ENCODE assay signal across 1 cellular context in the genomic region with DNA sequence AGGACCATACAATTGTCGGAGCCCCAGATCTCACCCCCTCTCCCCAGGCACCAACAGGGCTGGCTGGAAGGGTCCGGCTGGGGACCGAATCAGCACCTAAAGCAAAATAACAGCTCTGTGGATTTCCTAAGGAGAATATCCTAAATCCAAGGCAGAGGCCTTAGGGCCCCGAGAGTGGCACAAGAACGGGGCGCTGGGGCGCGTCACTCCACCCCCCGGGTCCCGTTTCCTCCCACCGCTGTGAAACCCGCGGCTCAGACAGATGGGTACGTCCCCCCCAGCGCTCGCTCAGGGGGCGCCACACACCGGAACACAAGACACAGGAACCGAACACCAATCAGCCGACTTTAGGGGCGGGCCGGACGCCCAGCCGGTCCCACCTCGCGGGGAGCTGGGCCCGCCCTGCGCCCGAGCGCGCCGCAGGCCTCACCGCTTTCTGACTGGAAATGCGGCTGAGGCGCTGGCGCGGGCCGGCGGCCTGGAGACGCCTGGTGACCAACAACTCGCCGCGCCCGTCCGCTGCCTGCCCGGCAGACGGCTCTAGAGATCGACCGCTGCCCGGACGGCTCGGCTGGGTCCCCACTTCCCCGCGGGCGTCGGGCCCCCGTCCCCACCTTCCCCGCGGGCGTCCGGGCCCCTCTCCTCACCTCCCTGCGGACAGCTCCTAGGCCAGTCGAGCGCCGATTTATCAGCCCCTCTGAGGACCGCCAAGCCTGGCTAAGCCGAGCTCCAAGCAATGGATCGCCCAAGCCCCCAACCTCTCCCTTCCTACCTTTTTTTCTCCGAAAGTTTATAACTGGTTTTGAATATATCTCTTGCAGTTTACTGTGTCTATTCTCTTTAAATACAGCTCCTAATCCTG.
A peak's percentile ranks its signal among the peaks of the same experiment; 100 is the strongest.
TF ChIP-seq lines count a peak whose summit lies in the region.

A gene with protein sequence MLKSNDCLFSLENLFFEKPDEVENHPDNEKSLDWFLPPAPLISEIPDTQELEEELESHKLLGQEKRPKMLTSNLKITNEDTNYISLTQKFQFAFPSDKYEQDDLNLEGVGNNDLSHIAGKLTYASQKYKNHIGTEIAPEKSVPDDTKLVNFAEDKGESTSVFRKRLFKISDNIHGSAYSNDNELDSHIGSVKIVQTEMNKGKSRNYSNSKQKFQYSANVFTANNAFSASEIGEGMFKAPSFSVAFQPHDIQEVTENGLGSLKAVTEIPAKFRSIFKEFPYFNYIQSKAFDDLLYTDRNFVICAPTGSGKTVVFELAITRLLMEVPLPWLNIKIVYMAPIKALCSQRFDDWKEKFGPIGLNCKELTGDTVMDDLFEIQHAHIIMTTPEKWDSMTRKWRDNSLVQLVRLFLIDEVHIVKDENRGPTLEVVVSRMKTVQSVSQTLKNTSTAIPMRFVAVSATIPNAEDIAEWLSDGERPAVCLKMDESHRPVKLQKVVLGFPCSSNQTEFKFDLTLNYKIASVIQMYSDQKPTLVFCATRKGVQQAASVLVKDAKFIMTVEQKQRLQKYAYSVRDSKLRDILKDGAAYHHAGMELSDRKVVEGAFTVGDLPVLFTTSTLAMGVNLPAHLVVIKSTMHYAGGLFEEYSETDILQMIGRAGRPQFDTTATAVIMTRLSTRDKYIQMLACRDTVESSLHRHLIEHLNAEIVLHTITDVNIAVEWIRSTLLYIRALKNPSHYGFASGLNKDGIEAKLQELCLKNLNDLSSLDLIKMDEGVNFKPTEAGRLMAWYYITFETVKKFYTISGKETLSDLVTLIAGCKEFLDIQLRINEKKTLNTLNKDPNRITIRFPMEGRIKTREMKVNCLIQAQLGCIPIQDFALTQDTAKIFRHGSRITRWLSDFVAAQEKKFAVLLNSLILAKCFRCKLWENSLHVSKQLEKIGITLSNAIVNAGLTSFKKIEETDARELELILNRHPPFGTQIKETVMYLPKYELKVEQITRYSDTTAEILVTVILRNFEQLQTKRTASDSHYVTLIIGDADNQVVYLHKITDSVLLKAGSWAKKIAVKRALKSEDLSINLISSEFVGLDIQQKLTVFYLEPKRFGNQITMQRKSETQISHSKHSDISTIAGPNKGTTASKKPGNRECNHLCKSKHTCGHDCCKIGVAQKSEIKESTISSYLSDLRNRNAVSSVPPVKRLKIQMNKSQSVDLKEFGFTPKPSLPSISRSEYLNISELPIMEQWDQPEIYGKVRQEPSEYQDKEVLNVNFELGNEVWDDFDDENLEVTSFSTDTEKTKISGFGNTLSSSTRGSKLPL (N-terminal part only) (minus strand): TSS at position 687 of the 862 bp plus-strand sequence. CDS start 3,755 bp downstream, outside the sequence.

TF ChIP-seq in neural cell, 6 proteins besides CTCF, POLR2A, EP300 and RAD21 (continued from another document):
- TF ChIP-seq, protein P1, sequence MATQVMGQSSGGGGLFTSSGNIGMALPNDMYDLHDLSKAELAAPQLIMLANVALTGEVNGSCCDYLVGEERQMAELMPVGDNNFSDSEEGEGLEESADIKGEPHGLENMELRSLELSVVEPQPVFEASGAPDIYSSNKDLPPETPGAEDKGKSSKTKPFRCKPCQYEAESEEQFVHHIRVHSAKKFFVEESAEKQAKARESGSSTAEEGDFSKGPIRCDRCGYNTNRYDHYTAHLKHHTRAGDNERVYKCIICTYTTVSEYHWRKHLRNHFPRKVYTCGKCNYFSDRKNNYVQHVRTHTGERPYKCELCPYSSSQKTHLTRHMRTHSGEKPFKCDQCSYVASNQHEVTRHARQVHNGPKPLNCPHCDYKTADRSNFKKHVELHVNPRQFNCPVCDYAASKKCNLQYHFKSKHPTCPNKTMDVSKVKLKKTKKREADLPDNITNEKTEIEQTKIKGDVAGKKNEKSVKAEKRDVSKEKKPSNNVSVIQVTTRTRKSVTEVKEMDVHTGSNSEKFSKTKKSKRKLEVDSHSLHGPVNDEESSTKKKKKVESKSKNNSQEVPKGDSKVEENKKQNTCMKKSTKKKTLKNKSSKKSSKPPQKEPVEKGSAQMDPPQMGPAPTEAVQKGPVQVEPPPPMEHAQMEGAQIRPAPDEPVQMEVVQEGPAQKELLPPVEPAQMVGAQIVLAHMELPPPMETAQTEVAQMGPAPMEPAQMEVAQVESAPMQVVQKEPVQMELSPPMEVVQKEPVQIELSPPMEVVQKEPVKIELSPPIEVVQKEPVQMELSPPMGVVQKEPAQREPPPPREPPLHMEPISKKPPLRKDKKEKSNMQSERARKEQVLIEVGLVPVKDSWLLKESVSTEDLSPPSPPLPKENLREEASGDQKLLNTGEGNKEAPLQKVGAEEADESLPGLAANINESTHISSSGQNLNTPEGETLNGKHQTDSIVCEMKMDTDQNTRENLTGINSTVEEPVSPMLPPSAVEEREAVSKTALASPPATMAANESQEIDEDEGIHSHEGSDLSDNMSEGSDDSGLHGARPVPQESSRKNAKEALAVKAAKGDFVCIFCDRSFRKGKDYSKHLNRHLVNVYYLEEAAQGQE (IDR thresholded peaks at IDR 0.05; ENCODE audit: borderline replicate concordance) = no peak
- peak; percentile 38 for TF ChIP-seq SMC3 (conservative IDR thresholded peaks at IDR 0.05; ENCODE audit: poor library complexity)
- TF ChIP-seq EZH2 (IDR thresholded peaks at IDR 0.05; ENCODE audit: borderline replicate concordance, insufficient read depth, low read length, poor library complexity, severe bottlenecking) = no peak
- TF ChIP-seq MXI1 (conservative IDR thresholded peaks at IDR 0.05; ENCODE audit: poor library complexity, severe bottlenecking) = peak; percentile 66
